In genomic region chr13:114087430-114087829, GRCh38 we compare ENCODE assay signal across 20 cellular contexts. TPM values are rescaled to one million over a fixed set of nuclear protein-coding genes. Genes with fewer than 3 reads are reported as not detected.
A peak's percentile ranks its signal among the peaks of the same experiment; 100 is the strongest.
DNase-seq lines count a peak whose midpoint lies in the region; ATAC-seq lines count a peak whose summit lies in the region.
"Had no signal": no experiment of that assay in that cellular context is flagged by ENCODE, and none has a peak within 500 bp of the region (broad histone marks: within the 10 kb centered on the region; RNA-seq: fewer than 3 reads in every experiment).

No MANE protein-coding gene starts in this region.

- peak overlapping the region; percentile 61 for H3K18ac ChIP-seq in mesendoderm (ENCODE audit: low read length)

- no peak overlapping the region for H2AK5ac ChIP-seq in mesendoderm (ENCODE audit: low read length)

- no peak for ATAC-seq in stimulated activated naive CD8-positive, alpha-beta T cell treated with anti-CD3 and anti-CD28 coated beads, Interleukin-15, Interleukin-2, amounts not matched to agents 100 U/mL and 50 U/mL, for 24 hours
- ATAC-seq in stimulated activated naive CD8-positive, alpha-beta T cell treated with anti-CD3 and anti-CD28 coated beads, Interleukin-15, amount 100 ng/mL, for 72 hours, result no peak
- ATAC-seq in GM19463 (IDR thresholded peaks at IDR 0.05; ENCODE audit: unreplicated experiment) (no peak), HG03571 (IDR thresholded peaks at IDR 0.05; ENCODE audit: unreplicated experiment) (no peak)
- ATAC-seq: A549; activated T-cell treated with anti-CD3 and anti-CD28 coated beads, Interleukin-2, amount 50 U/mL, for 72 hours; gastroesophageal sphincter had no signal

- no peak overlapping the region for H3K4me3 Mint-ChIP-seq in activated CD4-positive, alpha-beta memory T cell treated with anti-CD3 and anti-CD28 coated beads for 36 hours
- no peak overlapping the region for H3K4me3 Mint-ChIP-seq in activated CD4-positive, alpha-beta memory T cell treated with anti-CD3 and anti-CD28 coated beads, Interleukin-2, amount 10 ng/mL, durations not matched to agents 7 days and 5 days
- no peak overlapping the region for H3K4me3 Mint-ChIP-seq in stimulated activated naive CD8-positive, alpha-beta T cell treated with anti-CD3 and anti-CD28 coated beads, Interleukin-15, amount 100 ng/mL, for 72 hours
- H3K4me3 Mint-ChIP-seq: activated T-cell treated with anti-CD3 and anti-CD28 coated beads, Interleukin-2, amount 50 U/mL, for 72 hours; naive B cell had no signal

- H3K27ac Mint-ChIP-seq in activated CD4-positive, alpha-beta memory T cell treated with anti-CD3 and anti-CD28 coated beads for 36 hours, result peak overlapping the region; percentile 13
- H3K27ac Mint-ChIP-seq in activated CD4-positive, alpha-beta memory T cell treated with anti-CD3 and anti-CD28 coated beads, Interleukin-2, amount 10 ng/mL, durations not matched to agents 7 days and 5 days, result no peak overlapping the region
- no peak overlapping the region for H3K27ac Mint-ChIP-seq in stimulated activated naive CD8-positive, alpha-beta T cell treated with anti-CD3 and anti-CD28 coated beads, Interleukin-15, amount 100 ng/mL, for 72 hours
- H3K27ac Mint-ChIP-seq: activated T-cell treated with anti-CD3 and anti-CD28 coated beads, Interleukin-2, amount 50 U/mL, for 72 hours had no signal

- H3K9ac ChIP-seq in mesendoderm (ENCODE audit: low read length), result peak overlapping the region; percentile 27

- no peak overlapping the region for H3K23ac ChIP-seq in mesendoderm (ENCODE audit: low read length)

- peak overlapping the region; percentile 48 for H3K4me2 ChIP-seq in mesendoderm (ENCODE audit: low read length)
- H3K4me2 ChIP-seq: A549 had no signal

- H2BK120ac ChIP-seq in mesendoderm (ENCODE audit: low read depth, low read length), result no peak overlapping the region

- H3K27me3 Mint-ChIP-seq in activated CD4-positive, alpha-beta memory T cell treated with anti-CD3 and anti-CD28 coated beads for 36 hours, result no peaks in the 10 kb centered on the region
- no peaks in the 10 kb centered on the region for H3K27me3 Mint-ChIP-seq in activated CD4-positive, alpha-beta memory T cell treated with anti-CD3 and anti-CD28 coated beads, Interleukin-2, amount 10 ng/mL, durations not matched to agents 7 days and 5 days
- H3K27me3 Mint-ChIP-seq in stimulated activated naive CD8-positive, alpha-beta T cell treated with anti-CD3 and anti-CD28 coated beads, Interleukin-15, amount 100 ng/mL, for 72 hours, result no peaks in the 10 kb centered on the region
- H3K27me3 Mint-ChIP-seq: naive B cell had no signal

- H3K4me1 ChIP-seq in mesendoderm (ENCODE audit: control insufficient read depth, low read depth, low read length), result peaks cover 4% of the 10 kb centered on the region
- H3K4me1 ChIP-seq: A549, SJSA1, tibial nerve had no signal

- DNase-seq in activated CD4-positive, alpha-beta memory T cell treated with anti-CD3 and anti-CD28 coated beads for 36 hours, result no peak
- DNase-seq in activated CD4-positive, alpha-beta memory T cell treated with anti-CD3 and anti-CD28 coated beads, Interleukin-2, amount 10 ng/mL, durations not matched to agents 7 days and 5 days, result no peak
- DNase-seq in stimulated activated naive CD8-positive, alpha-beta T cell treated with anti-CD3 and anti-CD28 coated beads, Interleukin-15, Interleukin-2, amounts not matched to agents 100 U/mL and 50 U/mL, for 24 hours, result peak; percentile 2
- DNase-seq in stimulated activated naive CD8-positive, alpha-beta T cell treated with anti-CD3 and anti-CD28 coated beads, Interleukin-15, amount 100 ng/mL, for 72 hours, result no peak
- DNase-seq in mesendoderm, result no peak
- no peak for DNase-seq in HPDE6-E6E7 (ENCODE audit: extremely low spot score)
- DNase-seq: activated T-cell treated with anti-CD3 and anti-CD28 coated beads, Interleukin-2, amount 50 U/mL, for 72 hours; amniotic stem cell; naive B cell; NCI-H1417; T-helper 9 cell had no signal

- H3K27ac ChIP-seq in mesendoderm (ENCODE audit: low read depth, low read length), result peak overlapping the region; percentile 34
- H3K27ac ChIP-seq: A549, C4-2B, cardiac muscle cell, gastroesophageal sphincter, SJSA1, tibial nerve had no signal

- peaks cover 39% of the 10 kb centered on the region for H3K36me3 Mint-ChIP-seq in activated CD4-positive, alpha-beta memory T cell treated with anti-CD3 and anti-CD28 coated beads for 36 hours
- peaks cover 40% of the 10 kb centered on the region for H3K36me3 Mint-ChIP-seq in activated CD4-positive, alpha-beta memory T cell treated with anti-CD3 and anti-CD28 coated beads, Interleukin-2, amount 10 ng/mL, durations not matched to agents 7 days and 5 days (ENCODE audit: low read depth)

- H3K4me3 ChIP-seq in mesendoderm (ENCODE audit: low read length), result no peak overlapping the region
- H3K4me3 ChIP-seq: A549, cardiac muscle cell, gastroesophageal sphincter, lung, SJSA1, tibial nerve had no signal

- no peak overlapping the region for H3K4ac ChIP-seq in mesendoderm (ENCODE audit: low read depth, low read length)

- H2BK15ac ChIP-seq in mesendoderm (replicated peaks; ENCODE audit: low read depth), result no peak overlapping the region

- CTCF ChIA-PET in activated CD4-positive, alpha-beta memory T cell treated with anti-CD3 and anti-CD28 coated beads for 36 hours (lab: Charles Lee), result no interaction called here
- CTCF ChIA-PET in activated CD4-positive, alpha-beta memory T cell treated with anti-CD3 and anti-CD28 coated beads, Interleukin-2, amount 10 ng/mL, durations not matched to agents 7 days and 5 days (lab: Charles Lee), result no interaction called here

- H3K4me1 Mint-ChIP-seq in activated CD4-positive, alpha-beta memory T cell treated with anti-CD3 and anti-CD28 coated beads for 36 hours (ENCODE audit: low read depth), result peaks cover 19% of the 10 kb centered on the region
- H3K4me1 Mint-ChIP-seq in activated CD4-positive, alpha-beta memory T cell treated with anti-CD3 and anti-CD28 coated beads, Interleukin-2, amount 10 ng/mL, durations not matched to agents 7 days and 5 days, result peaks cover 2% of the 10 kb centered on the region
- H3K4me1 Mint-ChIP-seq in stimulated activated naive CD8-positive, alpha-beta T cell treated with anti-CD3 and anti-CD28 coated beads, Interleukin-15, amount 100 ng/mL, for 72 hours, result peaks cover 33% of the 10 kb centered on the region

- intact Hi-C loops in activated CD4-positive, alpha-beta memory T cell treated with anti-CD3 and anti-CD28 coated beads for 36 hours (cut with micrococcal nuclease), result no loop called here

- peaks cover 5% of the 10 kb centered on the region for H3K79me1 ChIP-seq in mesendoderm (ENCODE audit: low read length)

- WGBS in mesendoderm (ENCODE audit: extremely low coverage, insufficient coverage, low lambda C conversion rate), result no CpG with 5 or more reads among the region's 18 CpGs

- no peak overlapping the region for H4K8ac ChIP-seq in mesendoderm (ENCODE audit: low read depth, low read length)

- POLR2A ChIA-PET in activated CD4-positive, alpha-beta memory T cell treated with anti-CD3 and anti-CD28 coated beads for 36 hours (lab: Charles Lee), result no interaction called here
- POLR2A ChIA-PET in activated CD4-positive, alpha-beta memory T cell treated with anti-CD3 and anti-CD28 coated beads, Interleukin-2, amount 10 ng/mL, durations not matched to agents 7 days and 5 days (lab: Charles Lee), result no interaction called here

- H3K9me3 Mint-ChIP-seq in activated CD4-positive, alpha-beta memory T cell treated with anti-CD3 and anti-CD28 coated beads for 36 hours, result peaks cover 25% of the 10 kb centered on the region
- peaks cover 36% of the 10 kb centered on the region for H3K9me3 Mint-ChIP-seq in activated CD4-positive, alpha-beta memory T cell treated with anti-CD3 and anti-CD28 coated beads, Interleukin-2, amount 10 ng/mL, durations not matched to agents 7 days and 5 days
- peaks cover 10 to 13% of the 10 kb centered on the region in 2 donors for H3K9me3 Mint-ChIP-seq in stimulated activated naive CD8-positive, alpha-beta T cell treated with anti-CD3 and anti-CD28 coated beads, Interleukin-15, amount 100 ng/mL, for 72 hours

- H3K56ac ChIP-seq in mesendoderm (ENCODE audit: low read length), result peak overlapping the region; percentile 49

- H4K5ac ChIP-seq in mesendoderm (ENCODE audit: low read length), result no peak overlapping the region

- H3K79me2 ChIP-seq in mesendoderm (ENCODE audit: control insufficient read depth, insufficient read depth, low read length), result no peaks in the 10 kb centered on the region

- no peak overlapping the region for H2BK5ac ChIP-seq in mesendoderm (ENCODE audit: low read length)

- H3K27me3 ChIP-seq in mesendoderm (ENCODE audit: insufficient read depth, low read length, poor library complexity), result no peaks in the 10 kb centered on the region
- H3K27me3 ChIP-seq: cardiac muscle cell, gastroesophageal sphincter, SJSA1, tibial nerve had no signal

- no peaks in the 10 kb centered on the region for H3K36me3 ChIP-seq in mesendoderm (ENCODE audit: control insufficient read depth, insufficient read depth, low read length)
- H3K36me3 ChIP-seq: cardiac muscle cell had no signal

RNA-seq across cellular contexts. Expression of gene RASA3, which starts 45.0 kb away (rescaled TPM):
- 10 to 100 TPM; 45.9 to 49.3 TPM for total RNA-seq in activated CD4-positive, alpha-beta memory T cell treated with anti-CD3 and anti-CD28 coated beads for 36 hours
- total RNA-seq in activated CD4-positive, alpha-beta memory T cell treated with anti-CD3 and anti-CD28 coated beads, Interleukin-2, amount 10 ng/mL, durations not matched to agents 7 days and 5 days, result 10 to 100 TPM; 97.2 to 99.3 TPM
- 11.0 TPM for polyA plus RNA-seq in mesendoderm (2013, experiment 1 of 2)
- 11.3 TPM for polyA plus RNA-seq in mesendoderm (2013, experiment 2 of 2)
